15 cellular contexts compared by ENCODE assay signal in genomic region chr7:105810556-105810955, GRCh38.
A peak's percentile ranks its signal among the peaks of the same experiment; 100 is the strongest.
DNase-seq lines count a peak whose midpoint lies in the region; ATAC-seq and TF ChIP-seq lines count a peak whose summit lies in the region.
"Had no signal": no experiment of that assay in that cellular context is flagged by ENCODE, and none has a peak within 500 bp of the region (broad histone marks: within the 10 kb centered on the region; RNA-seq: fewer than 3 reads in every experiment).

No MANE protein-coding gene starts in this region.

- no peak overlapping the region for H3K56ac ChIP-seq in mesendoderm (ENCODE audit: low read length)

- intact Hi-C loops in CD14-positive monocyte (cut with micrococcal nuclease), result no loop called here

- H3K4me1 ChIP-seq in CD8-positive, alpha-beta memory T cell (ENCODE audit: insufficient read depth, low read length), result peaks cover 46% of the 10 kb centered on the region
- H3K4me1 ChIP-seq in rectal smooth muscle tissue (ENCODE audit: control insufficient read depth, insufficient read depth, low read length) (peaks cover 16% of the 10 kb centered on the region), mesendoderm (ENCODE audit: control insufficient read depth, low read depth, low read length) (peaks cover 10% of the 10 kb centered on the region)

- no peak for ATAC-seq in GM18511 (IDR thresholded peaks at IDR 0.05; ENCODE audit: unreplicated experiment)

- H3K9me3 ChIP-seq in CD8-positive, alpha-beta memory T cell (ENCODE audit: low read length), result no peaks in the 10 kb centered on the region
- H3K9me3 ChIP-seq: neutrophil had no signal

- no peak overlapping the region for H3K23ac ChIP-seq in mesendoderm (ENCODE audit: low read length)

- no peak overlapping the region for H3K27ac ChIP-seq in CD8-positive, alpha-beta memory T cell (ENCODE audit: low read depth, low read length)
- H3K27ac ChIP-seq in rectal smooth muscle tissue (ENCODE audit: low read depth, low read length) (peak overlapping the region; percentile 67), mesendoderm (ENCODE audit: low read depth, low read length) (no peak overlapping the region)
- H3K27ac ChIP-seq: neutrophil had no signal

- H3K27ac Mint-ChIP-seq in CD14-positive monocyte, result peak overlapping the region in 4 of 7 donors; percentile 4 to 82 (median 58)
- peak overlapping the region; percentile 21 to 83 (median 76) for H3K27ac Mint-ChIP-seq in CD8-positive, alpha-beta memory T cell
- peak overlapping the region; percentile 71 for H3K27ac Mint-ChIP-seq in activated naive CD8-positive, alpha-beta T cell treated with anti-CD3 and anti-CD28 coated beads for 36 hours
- H3K27ac Mint-ChIP-seq: B cell had no signal

- no peaks in the 10 kb centered on the region for H3K36me3 ChIP-seq in CD8-positive, alpha-beta memory T cell (ENCODE audit: insufficient read depth, low read length)
- H3K36me3 ChIP-seq in rectal smooth muscle tissue (ENCODE audit: control insufficient read depth, insufficient read depth, low read length) (no peaks in the 10 kb centered on the region), mesendoderm (ENCODE audit: control insufficient read depth, insufficient read depth, low read length) (no peaks in the 10 kb centered on the region)
- H3K36me3 ChIP-seq: neutrophil had no signal

- no peak overlapping the region for H4K8ac ChIP-seq in mesendoderm (ENCODE audit: low read depth, low read length)

- CTCF ChIA-PET in CD8-positive, alpha-beta memory T cell (lab: Charles Lee), result no interaction called here

- no peaks in the 10 kb centered on the region for H3K9me3 Mint-ChIP-seq in CD14-positive monocyte
- no peaks in the 10 kb centered on the region for H3K9me3 Mint-ChIP-seq in CD8-positive, alpha-beta memory T cell
- H3K9me3 Mint-ChIP-seq in activated naive CD8-positive, alpha-beta T cell treated with anti-CD3 and anti-CD28 coated beads for 36 hours, result peaks cover 4% of the 10 kb centered on the region

- H3K9ac ChIP-seq in rectal smooth muscle tissue (ENCODE audit: low read length), result no peak overlapping the region
- H3K9ac ChIP-seq in mesendoderm (ENCODE audit: low read length), result no peak overlapping the region

- H3K79me2 ChIP-seq in mesendoderm (ENCODE audit: control insufficient read depth, insufficient read depth, low read length), result no peaks in the 10 kb centered on the region

- H2BK5ac ChIP-seq in mesendoderm (ENCODE audit: low read length), result no peak overlapping the region

- POLR2A ChIA-PET in CD8-positive, alpha-beta memory T cell (lab: Charles Lee), result no interaction called here

- TF ChIP-seq CTCF in CD14-positive monocyte (IDR thresholded peaks at IDR 0.05), result no peak

- H3K27me3 Mint-ChIP-seq in CD14-positive monocyte (ENCODE audit: low read depth in 3 of 3), result peaks cover 0 to 3% (median 0%) of the 10 kb centered on the region in 3 donors
- no peaks in the 10 kb centered on the region for H3K27me3 Mint-ChIP-seq in CD8-positive, alpha-beta memory T cell
- no peaks in the 10 kb centered on the region for H3K27me3 Mint-ChIP-seq in activated naive CD8-positive, alpha-beta T cell treated with anti-CD3 and anti-CD28 coated beads for 36 hours
- H3K27me3 Mint-ChIP-seq: B cell had no signal

- no peak overlapping the region for H3K4ac ChIP-seq in mesendoderm (ENCODE audit: low read depth, low read length)

- DNase-seq in CD14-positive monocyte (ENCODE audit: low spot score) (no peak), mesendoderm (no peak), NOMO-1 treated with DMSO at 0.1 percent for 48 hours (lab: John Stamatoyannopoulos, UW; ENCODE audit: unreplicated experiment) (no peak)
- no peak for DNase-seq in CD8-positive, alpha-beta memory T cell
- no peak for DNase-seq in activated naive CD8-positive, alpha-beta T cell treated with anti-CD3 and anti-CD28 coated beads for 36 hours
- DNase-seq: amniotic stem cell; central memory CD4-positive, alpha-beta T cell; DMS 273 treated with DMSO at 0.1 percent for 48 hours; effector memory CD4-positive, alpha-beta T cell; GF-D8; NCI-H1436 had no signal

- H3K36me3 Mint-ChIP-seq in CD14-positive monocyte, result peaks cover 8 to 14% of the 10 kb centered on the region in 2 donors
- H3K36me3 Mint-ChIP-seq in CD8-positive, alpha-beta memory T cell, result peaks cover 0 to 6% (median 3%) of the 10 kb centered on the region in 3 donors
- H3K36me3 Mint-ChIP-seq in activated naive CD8-positive, alpha-beta T cell treated with anti-CD3 and anti-CD28 coated beads for 36 hours, result peaks cover 11% of the 10 kb centered on the region

- no peak overlapping the region for H3K4me3 ChIP-seq in CD8-positive, alpha-beta memory T cell (ENCODE audit: low read length)
- H3K4me3 ChIP-seq in rectal smooth muscle tissue (ENCODE audit: low read length) (no peak overlapping the region), mesendoderm (ENCODE audit: low read length) (no peak overlapping the region)

- peaks cover 11% of the 10 kb centered on the region for H3K79me1 ChIP-seq in mesendoderm (ENCODE audit: low read length)

- H2AK5ac ChIP-seq in mesendoderm (ENCODE audit: low read length), result no peak overlapping the region

- H3K4me1 Mint-ChIP-seq in CD14-positive monocyte, result peaks cover 67% of the 10 kb centered on the region
- peaks cover 55 to 74% (median 72%) of the 10 kb centered on the region in 3 donors for H3K4me1 Mint-ChIP-seq in CD8-positive, alpha-beta memory T cell
- peaks cover 59% of the 10 kb centered on the region for H3K4me1 Mint-ChIP-seq in activated naive CD8-positive, alpha-beta T cell treated with anti-CD3 and anti-CD28 coated beads for 36 hours

- H2BK120ac ChIP-seq in mesendoderm (ENCODE audit: low read depth, low read length), result no peak overlapping the region

- no CpG with 5 or more reads among the region's 8 CpGs for WGBS in mesendoderm (ENCODE audit: extremely low coverage, insufficient coverage, low lambda C conversion rate)

- H3K27me3 ChIP-seq in CD8-positive, alpha-beta memory T cell (ENCODE audit: insufficient read depth, low read length, poor library complexity, severe bottlenecking), result no peaks in the 10 kb centered on the region
- H3K27me3 ChIP-seq in rectal smooth muscle tissue (ENCODE audit: control insufficient read depth, insufficient read depth, low read length) (no peaks in the 10 kb centered on the region), mesendoderm (ENCODE audit: insufficient read depth, low read length, poor library complexity) (no peaks in the 10 kb centered on the region)
- H3K27me3 ChIP-seq: neutrophil had no signal

- H3K18ac ChIP-seq in mesendoderm (ENCODE audit: low read length), result no peak overlapping the region

- H4K5ac ChIP-seq in mesendoderm (ENCODE audit: low read length), result no peak overlapping the region

- H2BK15ac ChIP-seq in mesendoderm (replicated peaks; ENCODE audit: low read depth), result no peak overlapping the region

- no peak overlapping the region for H3K4me2 ChIP-seq in mesendoderm (ENCODE audit: low read length)

- H3K4me3 Mint-ChIP-seq in CD14-positive monocyte, result no peak overlapping the region
- H3K4me3 Mint-ChIP-seq in CD8-positive, alpha-beta memory T cell, result peak overlapping the region in 1 of 7 donors; percentile 54
- no peak overlapping the region for H3K4me3 Mint-ChIP-seq in activated naive CD8-positive, alpha-beta T cell treated with anti-CD3 and anti-CD28 coated beads for 36 hours
- H3K4me3 Mint-ChIP-seq: B cell had no signal
